22 cellular contexts compared by ENCODE assay signal in the genomic region with DNA sequence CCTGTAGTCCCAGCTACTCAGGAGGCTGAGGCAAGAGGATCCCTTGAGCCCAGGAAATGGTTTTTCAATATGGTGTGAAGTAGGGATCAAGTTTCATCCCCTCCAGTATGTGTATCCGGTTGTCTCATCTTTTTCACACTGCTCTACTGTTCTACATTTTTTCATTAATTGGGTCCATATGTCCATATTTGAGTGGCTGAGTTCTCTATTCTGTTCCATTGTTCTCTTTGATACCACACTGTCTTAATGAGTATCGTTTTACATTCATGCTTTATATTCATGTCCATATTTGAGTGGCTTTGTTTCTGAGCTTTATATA. TPM values are rescaled to one million over a fixed set of nuclear protein-coding genes. Genes with fewer than 3 reads are reported as not detected.
DNase-seq lines count a peak whose midpoint lies in the region; ATAC-seq and TF ChIP-seq lines count a peak whose summit lies in the region.
"Had no signal": no experiment of that assay in that cellular context is flagged by ENCODE, and none has a peak within 500 bp of the region (broad histone marks: within the 10 kb centered on the region; RNA-seq: fewer than 3 reads in every experiment).

No MANE protein-coding gene starts in this region.

- 0 out of 2 replicates have a peak, but pooled peaks cover 5% of the 10 kb centered on the region for H3K4me1 ChIP-seq in Panc1 (ENCODE audit: control insufficient read depth, insufficient read depth, low read length)
- H3K4me1 ChIP-seq in lower lobe of right lung = peaks cover 18% of the 10 kb centered on the region
- no peaks in the 10 kb centered on the region for H3K4me1 ChIP-seq in neuronal stem cell (ENCODE audit: control insufficient read depth in 2 of 2, insufficient read depth in 1 of 2, low read depth in 1 of 2, low read length in 2 of 2)
- H3K4me1 ChIP-seq: Caco-2 had no signal

- CTCF ChIA-PET in Panc1 (lab: Charles Lee) = no interaction called here

- no peak overlapping the region for H3K4me2 ChIP-seq in neuronal stem cell (ENCODE audit: insufficient read depth, low read length, poor library complexity, severe bottlenecking)

- TF ChIP-seq CTCF in HFF-Myc (IDR thresholded peaks at IDR 0.05; ENCODE audit: low read depth, low read length, missing control alignments) (no peak), Panc1 (IDR thresholded peaks at IDR 0.05) (no peak), lower lobe of right lung (IDR thresholded peaks at IDR 0.05) (no peak), progenitor cell of endocrine pancreas (IDR thresholded peaks at IDR 0.05; ENCODE audit: unreplicated experiment) (no peak)

- intact Hi-C loops in Panc1 (cut with micrococcal nuclease; ENCODE audit: unreplicated experiment) = no loop called here
- intact Hi-C loops in lower lobe of right lung (cut with DNase I) = no loop called here

- H3K14ac ChIP-seq in neuronal stem cell (ENCODE audit: low read length) = no peak overlapping the region

- H3K9ac ChIP-seq in neuronal stem cell (ENCODE audit: low read depth, low read length, poor library complexity) = no peak overlapping the region

- H3K4me3 ChIP-seq in HFF-Myc (replicated peaks; ENCODE audit: low read depth, low read length) = no peak overlapping the region
- H3K4me3 ChIP-seq in Panc1 (ENCODE audit: low read depth in 2 of 2, low read length in 2 of 2) = no peak overlapping the region
- no peak overlapping the region for H3K4me3 ChIP-seq in lower lobe of right lung
- no peak overlapping the region for H3K4me3 ChIP-seq in neuronal stem cell (ENCODE audit: low read length in 2 of 2)
- H3K4me3 ChIP-seq: GM12878 had no signal

- H3K27ac ChIP-seq in Panc1 (ENCODE audit: low read length) = no peak overlapping the region
- H3K27ac ChIP-seq in lower lobe of right lung = no peak overlapping the region
- no peak overlapping the region for H3K27ac ChIP-seq in neuronal stem cell (replicated peaks; ENCODE audit: low read length)
- H3K27ac ChIP-seq: brain microvascular endothelial cell, WERI-Rb-1 had no signal

- H3K9me3 ChIP-seq in Panc1 (ENCODE audit: control insufficient read depth, insufficient read depth, low read depth, low read length) (no peaks in the 10 kb centered on the region), lower lobe of right lung (no peaks in the 10 kb centered on the region), neuronal stem cell (replicated peaks in 1 of 2; ENCODE audit: control insufficient read depth in 2 of 2, insufficient read depth in 1 of 2, low read depth in 1 of 2, low read length in 2 of 2) (peaks cover 0 to 8% of the 10 kb centered on the region in 2 donors)
- H3K9me3 ChIP-seq: Caco-2 had no signal

- no peak overlapping the region for H2BK15ac ChIP-seq in neuronal stem cell (ENCODE audit: low read length)

- H3K36me3 Mint-ChIP-seq in immature natural killer cell (peaks cover 0 to 7% (median 0%) of the 10 kb centered on the region in 3 donors), progenitor cell of endocrine pancreas (ENCODE audit: insufficient read depth) (peaks cover 13% of the 10 kb centered on the region)

- peak overlapping the region in 4 of 6 donors; percentile 1 to 80 (median 11) for H3K27ac Mint-ChIP-seq in immature natural killer cell
- H3K27ac Mint-ChIP-seq in progenitor cell of endocrine pancreas = no peak overlapping the region
- H3K27ac Mint-ChIP-seq: B cell; effector memory CD8-positive, alpha-beta T cell had no signal

- no peak overlapping the region for H4K91ac ChIP-seq in neuronal stem cell (ENCODE audit: low read depth, low read length, poor library complexity)

- BruUV-seq in Panc1 (replicated peaks; lab: Mats Ljungman, UMichigan) = no TSS peak

- no CpG with 5 or more reads among the region's 2 CpGs for WGBS in neuronal stem cell (ENCODE audit: extremely low coverage in 2 of 2, insufficient read length in 2 of 2, insufficient replicate concordance in 1 of 2), 2 donors

- no peak overlapping the region for H2BK120ac ChIP-seq in neuronal stem cell (ENCODE audit: low read depth, low read length)

- H3K18ac ChIP-seq in neuronal stem cell (ENCODE audit: low read length) = no peak overlapping the region

- H2BK12ac ChIP-seq in neuronal stem cell (ENCODE audit: low read length) = no peak overlapping the region

- H2AK5ac ChIP-seq in neuronal stem cell (ENCODE audit: low read depth, low read length) = no peak overlapping the region

- POLR2A ChIA-PET in Panc1 (lab: Charles Lee) = no interaction called here

- no peaks in the 10 kb centered on the region for H3K27me3 ChIP-seq in Panc1 (ENCODE audit: control insufficient read depth, insufficient read depth, low read length)
- no peaks in the 10 kb centered on the region for H3K27me3 ChIP-seq in lower lobe of right lung (ENCODE audit: low read depth)
- no peaks in the 10 kb centered on the region for H3K27me3 ChIP-seq in neuronal stem cell (ENCODE audit: control insufficient read depth in 3 of 3, insufficient read depth in 3 of 3, low read depth in 1 of 3, low read length in 3 of 3)
- H3K27me3 ChIP-seq: brain microvascular endothelial cell had no signal

- H3K4me3 Mint-ChIP-seq in immature natural killer cell = no peak overlapping the region
- no peak overlapping the region for H3K4me3 Mint-ChIP-seq in progenitor cell of endocrine pancreas (ENCODE audit: low read depth)
- H3K4me3 Mint-ChIP-seq: B cell; effector memory CD8-positive, alpha-beta T cell; neural crest cell had no signal

- H3K27me3 Mint-ChIP-seq in immature natural killer cell (ENCODE audit: low read depth in 3 of 3) (peaks cover 0 to 1% (median 0%) of the 10 kb centered on the region in 3 donors), progenitor cell of endocrine pancreas (no peaks in the 10 kb centered on the region)
- H3K27me3 Mint-ChIP-seq: B cell; effector memory CD8-positive, alpha-beta T cell had no signal

- H3K79me1 ChIP-seq in neuronal stem cell (ENCODE audit: low read depth, low read length) = peaks cover 3% of the 10 kb centered on the region

- H3K36me3 ChIP-seq in Panc1 (ENCODE audit: control insufficient read depth, insufficient read depth, low read length) (no peaks in the 10 kb centered on the region; the same call in 1 of the 2 replicates), lower lobe of right lung (peaks cover 56% of the 10 kb centered on the region), neuronal stem cell (replicated peaks in 1 of 2; ENCODE audit: control insufficient read depth in 2 of 2, insufficient read depth in 2 of 2, low read length in 2 of 2) (peaks cover 4 to 60% of the 10 kb centered on the region in 2 donors)

- H3K4ac ChIP-seq in neuronal stem cell (ENCODE audit: low read length) = no peak overlapping the region

- H4K8ac ChIP-seq in neuronal stem cell (ENCODE audit: low read depth, low read length) = no peak overlapping the region

- H2AFZ ChIP-seq in neuronal stem cell (ENCODE audit: low read length) = no peak overlapping the region

- ATAC-seq in Panc1 = peak; percentile 68; the same call in 1 of the 2 replicates
- ATAC-seq in lower lobe of right lung = no peak

- H3K4me1 Mint-ChIP-seq in immature natural killer cell (peaks cover 45 to 54% of the 10 kb centered on the region in 2 donors), progenitor cell of endocrine pancreas (ENCODE audit: low read depth) (no peaks in the 10 kb centered on the region)

- in situ Hi-C loops in Panc1 (cut with HindIII; ENCODE audit: low pct_unique_long_range_greater_than_20kb, low sequenced_read_pairs) = no loop called here

- DNase-seq in Daoy (ENCODE audit: low read depth) (peak; percentile 19), HFF-Myc (ENCODE audit: extremely low read depth, low read depth) (peak; percentile 66), Panc1 (ENCODE audit: low read depth, low spot score) (no peak), immature natural killer cell (no peak), lower lobe of right lung (no peak), neuronal stem cell (ENCODE audit: low spot score) (no peak), progenitor cell of endocrine pancreas (ENCODE audit: low spot score, unreplicated experiment) (no peak)
- DNase-seq in activated CD8-positive, alpha-beta memory T cell treated with anti-CD3 and anti-CD28 coated beads, Interleukin-2, amount 50 U/mL, for 48 hours = no peak
- DNase-seq: activated CD4-positive, alpha-beta T cell treated with anti-CD3 and anti-CD28 coated beads, Interleukin-2, amount 50 U/mL, for 1 hour; activated CD8-positive, alpha-beta memory T cell treated with anti-CD3 and anti-CD28 coated beads, Interleukin-2, amount 50 U/mL, for 4 hours; activated gamma-delta T cell; brain microvascular endothelial cell; hippocampal formation; MM.1S; SHP77 treated with DMSO at 0.1 percent for 48 hours; stimulated activated CD4-positive, alpha-beta T cell treated with anti-CD3 and anti-CD28 coated beads, Interleukin-4, amount 100 ng/mL, for 4 hours had no signal

- H3K9me3 Mint-ChIP-seq in immature natural killer cell (no peaks in the 10 kb centered on the region), progenitor cell of endocrine pancreas (ENCODE audit: low read depth) (no peaks in the 10 kb centered on the region)
- H3K9me3 Mint-ChIP-seq: effector memory CD8-positive, alpha-beta T cell; neural crest cell had no signal

- no peak overlapping the region for H3K23ac ChIP-seq in neuronal stem cell (ENCODE audit: low read depth, low read length, poor library complexity)

- H2BK5ac ChIP-seq in neuronal stem cell (ENCODE audit: low read length) = no peak overlapping the region

RNA-seq across cellular contexts. Expression of a gene that starts 12.9 kb away (rescaled TPM):
- total RNA-seq in Daoy (2014; rRNA removed; shearing (Covaris generic)) = 31.6 and 35.9 TPM in 2 replicates
- total RNA-seq in Panc1 (2021; ENCODE audit: unreplicated experiment) (59.6 TPM), lower lobe of right lung (74.4 TPM), progenitor cell of endocrine pancreas (49.9 and 52.4 TPM in 2 replicates)
- polyA plus RNA-seq in Panc1 (2012; ENCODE audit: insufficient read length) = 16.5 TPM
- 10 to 100 TPM in 1 of 3 donors, 1 to 10 TPM in 2; 2.0 to 31.7 (median 4.8) TPM for polyA plus RNA-seq in immature natural killer cell
- polyA plus RNA-seq in neuronal stem cell (2013, experiment 1 of 2) = 37.0 TPM
- polyA plus RNA-seq in neuronal stem cell (2013, experiment 2 of 2) = 38.3 TPM

Comparison
In these comparisons a context has a peak if more than half of its experiments do, and no peak if none do; other contexts are left out.
1. DNase-seq: peak in Daoy (single experiment) and HFF-Myc (single experiment); none in Panc1 (single experiment), immature natural killer cell (0 of 3), lower lobe of right lung (single experiment), neuronal stem cell (single experiment), progenitor cell of endocrine pancreas (single experiment) and activated CD8-positive, alpha-beta memory T cell treated with anti-CD3 and anti-CD28 coated beads, Interleukin-2, amount 50 U/mL, for 48 hours (single experiment).